In genomic region chr18:12692206-12692605, GRCh38 we compare ENCODE assay signal across 18 cellular contexts. TPM values are rescaled to one million over a fixed set of nuclear protein-coding genes. Genes with fewer than 3 reads are reported as not detected.
DNase-seq lines count a peak whose midpoint lies in the region; ATAC-seq and TF ChIP-seq lines count a peak whose summit lies in the region.
"Had no signal": no experiment of that assay in that cellular context is flagged by ENCODE, and none has a peak within 500 bp of the region (broad histone marks: within the 10 kb centered on the region; RNA-seq: fewer than 3 reads in every experiment).

No MANE protein-coding gene starts in this region.

- H3K27me3 ChIP-seq in Caco-2 (replicated peaks; ENCODE audit: control insufficient read depth, insufficient read depth, low read length) (no peaks in the 10 kb centered on the region), trophoblast cell (ENCODE audit: insufficient read depth, low read length) (no peaks in the 10 kb centered on the region)

- H4K8ac ChIP-seq in trophoblast cell (ENCODE audit: low read depth, low read length) = no peak overlapping the region

- H2BK120ac ChIP-seq in trophoblast cell (ENCODE audit: insufficient read depth, low read length, poor library complexity) = no peak overlapping the region

- H3K23ac ChIP-seq in trophoblast cell (ENCODE audit: low read length) = no peak overlapping the region

- no peak overlapping the region for H2AFZ ChIP-seq in trophoblast cell (ENCODE audit: insufficient read depth, low read length, poor library complexity)

- H3K4me1 ChIP-seq in Caco-2 (peaks cover 6% of the 10 kb centered on the region; the same call in 1 of the 2 replicates), trophoblast cell (ENCODE audit: control insufficient read depth in 1 of 2, insufficient read depth in 2 of 2, low read length in 2 of 2) (no peaks in the 10 kb centered on the region)

- H3K79me1 ChIP-seq in trophoblast cell (ENCODE audit: low read length) = no peaks in the 10 kb centered on the region

- no peaks in the 10 kb centered on the region for H3K27me3 Mint-ChIP-seq in activated CD4-positive, alpha-beta T cell treated with anti-CD3 and anti-CD28 coated beads, Interleukin-2, amount 10 ng/mL, durations not matched to agents 24 days and 14 days
- no peaks in the 10 kb centered on the region for H3K27me3 Mint-ChIP-seq in Caco-2 (ENCODE audit: insufficient read depth, unreplicated experiment)
- no peaks in the 10 kb centered on the region for H3K27me3 Mint-ChIP-seq in activated T-cell treated with anti-CD3 and anti-CD28 coated beads, Interleukin-2, amount 50 U/mL, for 24 hours

- H3K79me2 ChIP-seq in trophoblast cell (ENCODE audit: control insufficient read depth, insufficient read depth, low read length, poor library complexity) = no peaks in the 10 kb centered on the region

- no peak for TF ChIP-seq CTCF in Caco-2 (IDR thresholded peaks at IDR 0.05; ENCODE audit: insufficient read depth in 1 of 2, low read depth in 1 of 2, low read length in 1 of 2, severe bottlenecking in 1 of 2, unreplicated experiment in 1 of 2)

- CTCF ChIA-PET in Caco-2 (lab: Charles Lee) = interaction anchor here (0.7 kb wide), 1 partner anchor 233 kb away, joined by 4 read pairs; no protein-coding TSS in a partner anchor

- no peak overlapping the region for H3K4ac ChIP-seq in trophoblast cell (ENCODE audit: low read depth, low read length)

- POLR2A ChIA-PET in Caco-2 (lab: Charles Lee) = no interaction called here

- BruUV-seq in Caco-2 (replicated peaks; lab: Mats Ljungman, UMichigan) = no TSS peak

- no peaks in the 10 kb centered on the region for H3K9me3 ChIP-seq in Caco-2
- no peaks in the 10 kb centered on the region for H3K9me3 ChIP-seq in trophoblast cell (ENCODE audit: insufficient read depth, low read depth, low read length)

- peak overlapping the region; percentile 22 for H3K27ac ChIP-seq in trophoblast cell (ENCODE audit: low read depth, low read length)

- H2BK12ac ChIP-seq in trophoblast cell (ENCODE audit: low read length) = no peak overlapping the region

- ATAC-seq in esophagus mucosa = peak; percentile 19

- peaks cover 18% of the 10 kb centered on the region for H3K4me1 Mint-ChIP-seq in activated CD4-positive, alpha-beta T cell treated with anti-CD3 and anti-CD28 coated beads, Interleukin-2, amount 10 ng/mL, durations not matched to agents 24 days and 14 days
- peaks cover 16% of the 10 kb centered on the region for H3K4me1 Mint-ChIP-seq in Caco-2 (ENCODE audit: low read depth, unreplicated experiment)
- peaks cover 15% of the 10 kb centered on the region for H3K4me1 Mint-ChIP-seq in activated T-cell treated with anti-CD3 and anti-CD28 coated beads, Interleukin-2, amount 50 U/mL, for 24 hours (ENCODE audit: low read depth)

- no peak overlapping the region for H2BK5ac ChIP-seq in trophoblast cell (ENCODE audit: low read depth, low read length, poor library complexity)

- no peak overlapping the region for H3K9ac ChIP-seq in trophoblast cell (ENCODE audit: low read length)

- no peak overlapping the region for H4K12ac ChIP-seq in trophoblast cell (ENCODE audit: low read depth, low read length)

- peaks cover 1% of the 10 kb centered on the region; the same call in 1 of the 2 replicates for H3K36me3 ChIP-seq in Caco-2 (ENCODE audit: control insufficient read depth, insufficient read depth, low read length)
- peaks cover 1 to 3% of the 10 kb centered on the region in 2 experiments for H3K36me3 ChIP-seq in trophoblast cell (ENCODE audit: control insufficient read depth in 1 of 2, insufficient read depth in 2 of 2, low read length in 2 of 2)

- no peak overlapping the region for H3K4me3 ChIP-seq in Caco-2 (ENCODE audit: low read depth, low read length)
- no peak overlapping the region for H3K4me3 ChIP-seq in trophoblast cell (ENCODE audit: low read depth, low read length)

- peak overlapping the region; percentile 56 for H3K27ac Mint-ChIP-seq in activated CD4-positive, alpha-beta T cell treated with anti-CD3 and anti-CD28 coated beads, Interleukin-2, amount 10 ng/mL, durations not matched to agents 24 days and 14 days
- peak overlapping the region; percentile 14 for H3K27ac Mint-ChIP-seq in Caco-2 (ENCODE audit: unreplicated experiment)
- no peak overlapping the region for H3K27ac Mint-ChIP-seq in activated T-cell treated with anti-CD3 and anti-CD28 coated beads, Interleukin-2, amount 50 U/mL, for 24 hours

- H3K4me3 Mint-ChIP-seq in activated CD4-positive, alpha-beta T cell treated with anti-CD3 and anti-CD28 coated beads, Interleukin-2, amount 10 ng/mL, durations not matched to agents 24 days and 14 days = no peak overlapping the region
- H3K4me3 Mint-ChIP-seq in Caco-2 (ENCODE audit: unreplicated experiment) = no peak overlapping the region
- no peak overlapping the region for H3K4me3 Mint-ChIP-seq in activated T-cell treated with anti-CD3 and anti-CD28 coated beads, Interleukin-2, amount 50 U/mL, for 24 hours

- H3K18ac ChIP-seq in trophoblast cell (ENCODE audit: low read length) = no peak overlapping the region

- intact Hi-C loops in activated CD4-positive, alpha-beta T cell treated with anti-CD3 and anti-CD28 coated beads, Interleukin-2, amount 10 ng/mL, durations not matched to agents 24 days and 14 days (cut with micrococcal nuclease) = no loop called here
- intact Hi-C loops in Caco-2 (cut with micrococcal nuclease; ENCODE audit: unreplicated experiment) = no loop called here

- peaks cover 23% of the 10 kb centered on the region for H3K36me3 Mint-ChIP-seq in activated CD4-positive, alpha-beta T cell treated with anti-CD3 and anti-CD28 coated beads, Interleukin-2, amount 10 ng/mL, durations not matched to agents 24 days and 14 days (ENCODE audit: low read depth)
- H3K36me3 Mint-ChIP-seq in Caco-2 (ENCODE audit: insufficient read depth, unreplicated experiment) = peaks cover 40% of the 10 kb centered on the region
- H3K36me3 Mint-ChIP-seq in activated T-cell treated with anti-CD3 and anti-CD28 coated beads, Interleukin-2, amount 50 U/mL, for 24 hours (ENCODE audit: low read depth) = peaks cover 43% of the 10 kb centered on the region

- H3K4me2 ChIP-seq in trophoblast cell (ENCODE audit: low read length) = no peak overlapping the region

- H3K14ac ChIP-seq in trophoblast cell (ENCODE audit: low read length) = no peak overlapping the region

- H3K9me3 Mint-ChIP-seq in activated CD4-positive, alpha-beta T cell treated with anti-CD3 and anti-CD28 coated beads, Interleukin-2, amount 10 ng/mL, durations not matched to agents 24 days and 14 days = no peaks in the 10 kb centered on the region
- H3K9me3 Mint-ChIP-seq in Caco-2 (ENCODE audit: unreplicated experiment) = no peaks in the 10 kb centered on the region
- H3K9me3 Mint-ChIP-seq in activated T-cell treated with anti-CD3 and anti-CD28 coated beads, Interleukin-2, amount 50 U/mL, for 24 hours = no peaks in the 10 kb centered on the region

- no peak overlapping the region for H4K91ac ChIP-seq in trophoblast cell (ENCODE audit: low read depth, low read length)

- DNase-seq in activated CD4-positive, alpha-beta T cell treated with anti-CD3 and anti-CD28 coated beads, Interleukin-2, amount 10 ng/mL, durations not matched to agents 24 days and 14 days = no peak
- no peak for DNase-seq in activated CD4-positive, alpha-beta T cell treated with anti-CD3 and anti-CD28 coated beads, Interleukin-2, amount 50 U/mL, for 4 hours
- DNase-seq in Caco-2 = no peak
- no peak for DNase-seq in trophoblast cell
- no peak for DNase-seq in activated T-cell treated with anti-CD3 and anti-CD28 coated beads, Interleukin-2, amount 50 U/mL, for 1 hour
- DNase-seq in activated T-cell treated with anti-CD3 and anti-CD28 coated beads, Interleukin-2, amount 50 U/mL, for 24 hours = no peak
- DNase-seq in NCI-H1436 (lab: John Stamatoyannopoulos, UW) = no peak
- DNase-seq: DMS79 treated with DMSO at 0.1 percent for 48 hours, GOT3, MM.1S, NCI-H1092, NCI-H2081, NCI-H2171 treated with DMSO at 0.1 percent for 48 hours, NCI-H446 treated with DMSO at 0.1 percent for 48 hours, NCI-H748 treated with DMSO at 0.1 percent for 48 hours, OCI-M1, Right ventricle myocardium superior had no signal

- WGBS in trophoblast cell (ENCODE audit: extremely low coverage, insufficient coverage, insufficient read length) = no CpG with 5 or more reads among the region's 9 CpGs

- H2AK5ac ChIP-seq in trophoblast cell (ENCODE audit: low read length) = no peak overlapping the region

RNA-seq across cellular contexts. Expression of gene CEP76, which starts 10.3 kb away (rescaled TPM):
- 14.4 and 16.3 TPM in 2 replicates for total RNA-seq in activated CD4-positive, alpha-beta T cell treated with anti-CD3 and anti-CD28 coated beads, Interleukin-2, amount 10 ng/mL, durations not matched to agents 24 days and 14 days
- 26.4 and 29.7 TPM in 2 replicates for total RNA-seq in Caco-2 (2022)
- total RNA-seq in esophagus mucosa = 6.1 TPM
- 8.5 and 9.3 TPM in 2 replicates for polyA plus RNA-seq in trophoblast cell (2013)

RNA-seq across cellular contexts. Expression of gene PSMG2, which starts 10.6 kb away (rescaled TPM):
- 109 and 111 TPM in 2 replicates for total RNA-seq in activated CD4-positive, alpha-beta T cell treated with anti-CD3 and anti-CD28 coated beads, Interleukin-2, amount 10 ng/mL, durations not matched to agents 24 days and 14 days
- total RNA-seq in Caco-2 (2022) = 106 and 108 TPM in 2 replicates
- total RNA-seq in esophagus mucosa = 61.4 TPM
- 73.6 and 74.2 TPM in 2 replicates for polyA plus RNA-seq in trophoblast cell (2013)

RNA-seq across cellular contexts. Expression of gene SPIRE1, which starts 34.3 kb away (rescaled TPM):
- 7.6 and 8.4 TPM in 2 replicates for total RNA-seq in activated CD4-positive, alpha-beta T cell treated with anti-CD3 and anti-CD28 coated beads, Interleukin-2, amount 10 ng/mL, durations not matched to agents 24 days and 14 days
- total RNA-seq in Caco-2 (2022) (9.2 and 9.5 TPM in 2 replicates), esophagus mucosa (15.6 TPM)
- 6.9 and 7.3 TPM in 2 replicates for polyA plus RNA-seq in trophoblast cell (2013)
